In genomic region chr2:187580462-187581124, GRCh38 we compare ENCODE assay signal across 9 cellular contexts. TPM values are rescaled to one million over a fixed set of nuclear protein-coding genes. Genes with fewer than 3 reads are reported as not detected.
DNase-seq lines count a peak whose midpoint lies in the region; ATAC-seq, FAIRE-seq and TF ChIP-seq lines count a peak whose summit lies in the region.
"Had no signal": no experiment of that assay in that cellular context is flagged by ENCODE, and none has a peak within 500 bp of the region (broad histone marks: within the 10 kb centered on the region; RNA-seq: fewer than 3 reads in every experiment).

No MANE protein-coding gene starts in this region.

- H3K79me2 ChIP-seq in fibroblast of lung (ENCODE audit: control insufficient read depth, insufficient read depth, low read length): no peaks in the 10 kb centered on the region

- no peak for ATAC-seq in GM19395 (IDR thresholded peaks at IDR 0.05; ENCODE audit: unreplicated experiment)
- no peak for ATAC-seq in HG02678 (IDR thresholded peaks at IDR 0.05; ENCODE audit: unreplicated experiment)

- H3K27ac ChIP-seq in fibroblast of lung (ENCODE audit: insufficient read depth, low read length) (peak overlapping the region; percentile 52), prostate gland (no peak overlapping the region)
- H3K27ac ChIP-seq in effector memory CD4-positive, alpha-beta T cell (ENCODE audit: insufficient read depth, low read length, poor library complexity, severe bottlenecking): no peak overlapping the region

- peaks cover 5% of the 10 kb centered on the region for H3K4me1 ChIP-seq in fibroblast of lung (ENCODE audit: control insufficient read depth, extremely low read depth, insufficient read depth, low read length)
- H3K4me1 ChIP-seq in prostate gland (replicated peaks): no peaks in the 10 kb centered on the region
- H3K4me1 ChIP-seq in effector memory CD4-positive, alpha-beta T cell (ENCODE audit: control insufficient read depth, insufficient read depth, low read length, poor library complexity, severe bottlenecking): no peaks in the 10 kb centered on the region

- no peaks in the 10 kb centered on the region for H3K27me3 ChIP-seq in fibroblast of lung (ENCODE audit: control insufficient read depth, insufficient read depth, low read length)
- H3K27me3 ChIP-seq in prostate gland (replicated peaks; ENCODE audit: insufficient read depth): no peaks in the 10 kb centered on the region
- no peaks in the 10 kb centered on the region for H3K27me3 ChIP-seq in effector memory CD4-positive, alpha-beta T cell (replicated peaks; ENCODE audit: control insufficient read depth, insufficient read depth, low read length, poor library complexity, severe bottlenecking)

- H4K20me1 ChIP-seq in fibroblast of lung (ENCODE audit: control insufficient read depth, extremely low read depth, insufficient read depth, low read length): no peaks in the 10 kb centered on the region

- no peak for TF ChIP-seq POLR2A in prostate gland (IDR thresholded peaks at IDR 0.05)

- peak overlapping the region; percentile 86 for H2AFZ ChIP-seq in fibroblast of lung (ENCODE audit: low read length)

- peak overlapping the region; percentile 77 for H3K4me2 ChIP-seq in fibroblast of lung (ENCODE audit: extremely low read depth, insufficient read depth, low read length)

- H3K9me3 ChIP-seq in fibroblast of lung (ENCODE audit: control insufficient read depth, insufficient read depth, low read depth, low read length): no peaks in the 10 kb centered on the region
- no peaks in the 10 kb centered on the region for H3K9me3 ChIP-seq in prostate gland
- no peaks in the 10 kb centered on the region for H3K9me3 ChIP-seq in effector memory CD4-positive, alpha-beta T cell (ENCODE audit: control insufficient read depth, low read length)

- peak overlapping the region; percentile 27 for H3K9ac ChIP-seq in fibroblast of lung (ENCODE audit: insufficient read depth, low read length)

- WGBS in prostate gland: 26% methylated on average over 7 of the region's 7 CpGs

- TF ChIP-seq CTCF in GM12864 (IDR thresholded peaks at IDR 0.05; ENCODE audit: low read depth, low read length, missing control alignments) (peak; percentile 15), fibroblast of lung (conservative IDR thresholded peaks at IDR 0.05 in 1 of 2, IDR thresholded peaks at IDR 0.05 in 1 of 2; ENCODE audit: low read depth in 1 of 2, low read length in 2 of 2) (peak in 1 of 2 donors; percentile 30), prostate gland (IDR thresholded peaks at IDR 0.05) (peak; percentile 11 to 67 (median 44))

- H3K36me3 ChIP-seq in fibroblast of lung (ENCODE audit: control insufficient read depth, insufficient read depth, low read length): no peaks in the 10 kb centered on the region
- H3K36me3 ChIP-seq in prostate gland: no peaks in the 10 kb centered on the region
- H3K36me3 ChIP-seq in effector memory CD4-positive, alpha-beta T cell (ENCODE audit: control insufficient read depth, insufficient read depth, low read length): no peaks in the 10 kb centered on the region

- peak; percentile 92 for FAIRE-seq in RCC 7860 (lab: Jason Lieb, UNC)

- DNase-seq in GM12864 (ENCODE audit: low read depth): no peak
- peak; percentile 11 for DNase-seq in HPDE6-E6E7 (ENCODE audit: extremely low spot score)
- peak; percentile 62 for DNase-seq in RCC 7860 (ENCODE audit: low spot score)
- peak; percentile 75 to 91 for DNase-seq in fibroblast of lung (ENCODE audit: low read depth in 2 of 2)
- no peak for DNase-seq in prostate gland (ENCODE audit: low spot score)
- DNase-seq in effector memory CD4-positive, alpha-beta T cell: no peak

- H3K4me3 ChIP-seq in GM12864 (ENCODE audit: low read depth, low read length) (no peak overlapping the region), fibroblast of lung (replicated peaks in 1 of 4; ENCODE audit: control extremely low read depth in 1 of 4, insufficient read depth in 1 of 4, low read depth in 3 of 4, low read length in 4 of 4) (peak overlapping the region in 3 of 4 experiments; percentile 31 to 63 (median 33)), prostate gland (no peak overlapping the region)
- H3K4me3 ChIP-seq in effector memory CD4-positive, alpha-beta T cell (ENCODE audit: insufficient read depth, low read depth, low read length, poor library complexity, severe bottlenecking): no peak overlapping the region

- intact Hi-C loops in prostate gland (cut with DNase I): loop anchor here (5.0 to 10.0 kb wide), 2 partner anchors 264 to 927 kb away; no protein-coding TSS in a partner anchor

RNA-seq across cellular contexts. Expression of gene TFPI, which starts 26.4 kb away (rescaled TPM):
- total RNA-seq in fibroblast of lung (111 and 117 TPM in 2 replicates), prostate gland (10 to 100 TPM in 1 of 2 donors, 1 to 10 TPM in 1; 7.0 to 19.5 TPM)
- polyA plus RNA-seq in fibroblast of lung: 141 and 274 TPM in 2 replicates
- 74.5 and 168 TPM in 2 replicates for polyA plus RNA-seq in fibroblast of lung (2012)
- polyA minus RNA-seq in fibroblast of lung (ENCODE audit: low replicate concordance): 12.9 and 40.0 TPM in 2 replicates
- total RNA-seq: T-helper 1 cell treated with Interleukin-12 subunit alpha and Interleukin-12 subunit beta and Interleukin-4 antibody, amounts not matched to agents 30 ng/mL and 1 ng/mL, for 36 hours had no signal

Comparison
In these comparisons a context has a peak if more than half of its experiments do, and no peak if none do; other contexts are left out.
1. DNase-seq: peak in HPDE6-E6E7 (single experiment), RCC 7860 (single experiment) and fibroblast of lung (2 of 2); none in GM12864 (single experiment), prostate gland (single experiment) and effector memory CD4-positive, alpha-beta T cell (0 of 3).
2. H3K4me3 ChIP-seq: peak in fibroblast of lung (3 of 4); none in GM12864 (single experiment), prostate gland (0 of 2) and effector memory CD4-positive, alpha-beta T cell (single experiment).